Comparison of ENCODE assay signal across 12 cellular contexts in genomic region chr7:44286618-44287487, GRCh38. TPM values are rescaled to one million over a fixed set of nuclear protein-coding genes. Genes with fewer than 3 reads are reported as not detected.
DNase-seq lines count a peak whose midpoint lies in the region; ATAC-seq and TF ChIP-seq lines count a peak whose summit lies in the region.
"Had no signal": no experiment of that assay in that cellular context is flagged by ENCODE, and none has a peak within 500 bp of the region (broad histone marks: within the 10 kb centered on the region; RNA-seq: fewer than 3 reads in every experiment).

No MANE protein-coding gene starts in this region.

- peaks cover 0 to 11% (median 8%) of the 10 kb centered on the region in 4 donors for H3K4me1 ChIP-seq in stomach

- H3K9me3 ChIP-seq in stomach: no peaks in the 10 kb centered on the region

- no peaks in the 10 kb centered on the region for H3K36me3 ChIP-seq in stomach

- 88 to 95% (median 92%) methylated on average over 19 to 20 of the region's 20 CpGs for WGBS in stomach, 5 donors

- no peak overlapping the region for H3K4me3 ChIP-seq in stomach
- H3K4me3 ChIP-seq: smooth muscle cell had no signal

- TF ChIP-seq CTCF in stomach (IDR thresholded peaks at IDR 0.05): no peak

- no peak for TF ChIP-seq EP300 in stomach (IDR thresholded peaks at IDR 0.05)

- DNase-seq in activated CD4-positive, alpha-beta T cell treated with anti-CD3 and anti-CD28 coated beads for 48 hours: peak; percentile 1
- DNase-seq in activated CD4-positive, alpha-beta T cell treated with anti-CD3 and anti-CD28 coated beads, Interleukin-2, amount 50 U/mL, for 1 hour: no peak
- DNase-seq in left colon (peak; percentile 1 to 18), stomach (peak; percentile 17), HuH-7.5 (ENCODE audit: low spot score) (no peak), NCI-H187 treated with DMSO at 0.1 percent for 48 hours (lab: John Stamatoyannopoulos, UW) (no peak), NCI-H2107 treated with DMSO at 0.1 percent for 48 hours (lab: John Stamatoyannopoulos, UW; ENCODE audit: unreplicated experiment) (no peak)
- DNase-seq: NCI-H1105, NCI-H510A treated with DMSO at 0.1 percent for 48 hours had no signal

- intact Hi-C loops in left colon (cut with DNase I, micrococcal nuclease) (no loop called here), stomach (cut with DNase I; ENCODE audit: low total_unique reads) (no loop called here)

- peak overlapping the region; percentile 29 for H3K27ac ChIP-seq in angular gyrus (ENCODE audit: low read depth, low read length)
- H3K27ac ChIP-seq in stomach: no peak overlapping the region

- no peak for TF ChIP-seq POLR2A in stomach (IDR thresholded peaks at IDR 0.05)

- no peak for ATAC-seq in left colon
- ATAC-seq: T-helper 17 cell had no signal

- H3K27me3 ChIP-seq in stomach: no peaks in the 10 kb centered on the region

RNA-seq across cellular contexts. Expression of gene CAMK2B, which starts 38.5 kb away (rescaled TPM):
- total RNA-seq in left colon (under 1 TPM; 0.61 to 0.76 TPM), stomach (1 to 10 TPM in 2 of 5 donors, under 1 TPM in 1, not detected in 2; 0.92 to 7.6 (median 4.6) TPM)
- polyA plus RNA-seq in stomach: 10 to 100 TPM in 1 of 3 donors, 1 to 10 TPM in 2; 2.9 to 28.4 (median 6.2) TPM
- total RNA-seq: smooth muscle cell had no signal
- polyA plus RNA-seq: smooth muscle cell had no signal

Comparison
In these comparisons a context has a peak if more than half of its experiments do, and no peak if none do; other contexts are left out.
1. DNase-seq: peak in activated CD4-positive, alpha-beta T cell treated with anti-CD3 and anti-CD28 coated beads for 48 hours (single experiment), left colon (2 of 2) and stomach (single experiment); none in activated CD4-positive, alpha-beta T cell treated with anti-CD3 and anti-CD28 coated beads, Interleukin-2, amount 50 U/mL, for 1 hour (single experiment), HuH-7.5 (single experiment), NCI-H187 treated with DMSO at 0.1 percent for 48 hours (single experiment) and NCI-H2107 treated with DMSO at 0.1 percent for 48 hours (single experiment).